7 cellular contexts compared by ENCODE assay signal in the genomic region with DNA sequence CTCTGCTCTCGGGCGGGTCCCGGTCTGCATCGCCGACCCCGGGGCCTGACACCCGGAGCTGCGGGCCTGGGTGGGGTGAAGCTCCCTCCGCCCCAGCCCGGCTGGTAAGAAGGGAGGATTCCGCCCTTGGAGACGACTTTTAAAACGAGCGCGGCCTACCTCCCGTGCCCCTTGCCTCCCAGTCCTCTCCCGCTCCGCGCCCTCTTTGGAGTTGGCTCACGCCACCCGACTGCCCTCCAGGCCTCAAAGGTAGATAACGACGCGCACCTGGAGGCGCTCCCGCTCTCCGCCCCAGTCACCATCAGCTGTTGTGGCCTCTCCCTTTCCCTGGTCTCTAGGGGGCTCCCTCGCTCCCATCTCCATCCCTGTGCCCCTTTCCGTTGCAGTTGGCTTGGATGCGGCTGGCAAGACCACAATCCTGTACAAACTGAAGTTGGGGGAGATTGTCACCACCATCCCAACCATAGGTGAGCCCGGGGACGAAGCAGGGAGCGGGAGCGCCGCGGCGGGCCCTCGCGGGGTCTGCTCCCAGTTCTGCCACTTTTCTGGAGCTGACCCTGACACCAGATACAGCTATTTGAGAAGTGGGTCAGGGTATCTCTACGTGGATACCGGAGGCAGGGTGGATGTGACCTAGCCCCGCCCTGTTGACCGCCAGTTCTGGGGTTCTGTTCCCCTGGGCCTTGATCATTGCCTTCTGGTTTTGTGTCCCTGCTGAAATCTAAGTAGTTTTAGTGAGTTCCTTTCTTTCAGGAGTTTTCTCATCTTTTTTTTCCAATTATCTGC. TPM values are rescaled to one million over a fixed set of nuclear protein-coding genes. Genes with fewer than 3 reads are reported as not detected.
DNase-seq lines count a peak whose midpoint lies in the region; ATAC-seq and TF ChIP-seq lines count a peak whose summit lies in the region.

No MANE protein-coding gene starts in this region.

- TF ChIP-seq CTCF in GM10266 (IDR thresholded peaks at IDR 0.05; ENCODE audit: control insufficient read depth, insufficient read depth, low read depth, missing control alignments) = peak; percentile 63

- H3K4me1 Mint-ChIP-seq in T-helper 17 cell = peaks cover 27% of the 10 kb centered on the region

- H3K9me3 ChIP-seq in HAP-1 (no peaks in the 10 kb centered on the region), T-helper 17 cell (ENCODE audit: control insufficient read depth, low read length, poor library complexity, severe bottlenecking) (no peaks in the 10 kb centered on the region)

- peak overlapping the region; percentile 99 for H3K4me3 Mint-ChIP-seq in T-helper 17 cell

- peak overlapping the region; percentile 87 for H3K27ac ChIP-seq in layer of hippocampus (ENCODE audit: low read depth, low read length)

- DNase-seq in GM10266 (ENCODE audit: extremely low spot score) (peak; percentile 61), HAP-1 (ENCODE audit: low spot score in 2 of 2) (peak; percentile 48 to 76), M059J (ENCODE audit: low read depth) (peak; percentile 62), T-helper 17 cell (peak in 1 of 3 donors; percentile 15), dedifferentiated amniotic fluid mesenchymal stem cell (ENCODE audit: extremely low spot score) (peak; percentile 39)
- peak; percentile 34 to 37 for DNase-seq in stimulated activated CD4-positive, alpha-beta T cell treated with anti-CD3 and anti-CD28 coated beads, Interleukin-2, amount 100 ng/mL, for 24 hours

- peak; percentile 23 for ATAC-seq in T-helper 17 cell

- no peaks in the 10 kb centered on the region for H3K27me3 Mint-ChIP-seq in T-helper 17 cell

- H3K4me3 ChIP-seq in HAP-1 = peak overlapping the region; percentile 78

- H3K27ac Mint-ChIP-seq in T-helper 17 cell = peak overlapping the region; percentile 96

- no peaks in the 10 kb centered on the region for H3K27me3 ChIP-seq in HAP-1 (ENCODE audit: low read depth)
- no peaks in the 10 kb centered on the region for H3K27me3 ChIP-seq in layer of hippocampus (ENCODE audit: control insufficient read depth, insufficient read depth, low read length)

- H3K36me3 Mint-ChIP-seq in T-helper 17 cell (ENCODE audit: low read depth) = peaks cover 2% of the 10 kb centered on the region

- in situ Hi-C loops in HAP-1 (cut with MboI; ENCODE audit: low sequenced_read_pairs) = no loop called here

- H3K4me1 ChIP-seq in HAP-1 = peaks cover 19% of the 10 kb centered on the region

- peaks cover 9% of the 10 kb centered on the region for H3K36me3 ChIP-seq in HAP-1 (replicated peaks)

RNA-seq across cellular contexts. Expression of gene ARF5, which starts 0.7 kb away (rescaled TPM):
- total RNA-seq in M059J (2014; rRNA removed; shearing (Covaris generic)) = 250 and 256 TPM in 2 replicates
- 100 to 1,000 TPM in 1 of 2 donors, 10 to 100 TPM in 1; 95.5 to 105 TPM for total RNA-seq in T-helper 17 cell

RNA-seq across cellular contexts. Expression of gene GCC1, which starts 3.5 kb away (rescaled TPM):
- total RNA-seq in M059J (2014; rRNA removed; shearing (Covaris generic)) = 12.0 and 19.6 TPM in 2 replicates
- 10 to 100 TPM; 27.4 to 33.6 TPM for total RNA-seq in T-helper 17 cell

RNA-seq across cellular contexts. Expression of gene FSCN3, which starts 4.6 kb away (rescaled TPM):
- total RNA-seq in M059J (2014; rRNA removed; shearing (Covaris generic)) = 1.8 and 2.9 TPM in 2 replicates
- 1 to 10 TPM; 2.5 to 3.4 TPM for total RNA-seq in T-helper 17 cell

RNA-seq across cellular contexts. Expression of gene PAX4, which starts 29.1 kb away (rescaled TPM):
- not detected in 2 replicates for total RNA-seq in M059J (2014; rRNA removed; shearing (Covaris generic))
- total RNA-seq in T-helper 17 cell = not detected
